ENCODE assay signal across 2 cellular contexts in the genomic region with DNA sequence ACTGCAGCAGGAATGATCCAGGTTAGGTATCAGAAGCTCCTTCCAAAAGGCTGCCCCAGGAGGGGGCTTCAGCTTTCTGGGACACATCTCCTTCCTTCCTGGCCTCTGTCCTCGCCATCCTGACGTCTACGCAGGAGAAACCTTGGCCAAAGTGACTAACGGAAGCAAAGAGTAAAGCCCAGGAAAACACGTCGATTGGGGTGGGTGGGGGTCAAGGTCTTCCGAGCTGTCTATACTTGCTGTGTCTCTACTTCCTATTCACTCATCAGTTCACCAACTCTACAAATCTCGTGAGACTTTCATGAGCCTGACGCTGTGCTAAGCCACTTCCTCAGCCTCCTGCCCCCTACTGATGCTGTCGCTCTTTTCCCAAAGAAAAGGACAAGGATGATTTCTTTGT.
TF ChIP-seq lines count a peak whose summit lies in the region.

No MANE protein-coding gene starts in this region.

TF ChIP-seq in SK-N-SH, 30 proteins besides CTCF, POLR2A, EP300 and RAD21 (continued from another document):
- TF ChIP-seq REST (IDR thresholded peaks at IDR 0.05; ENCODE audit: low read depth, low read length) (no peak), CHD2 (IDR thresholded peaks at IDR 0.05; ENCODE audit: low read length, partially characterized antibody) (no peak)

TF ChIP-seq in SK-N-SH treated with all-trans-retinoic acid at 6 μM for 48 hours, 23 proteins besides CTCF, POLR2A, EP300 and RAD21 (continued from another document):
- TF ChIP-seq TSHZ2 (CRISPR knock-in tag; IDR thresholded peaks at IDR 0.05) (no peak), ZFP3 (CRISPR knock-in tag; IDR thresholded peaks at IDR 0.05) (no peak), ARNTL (CRISPR knock-in tag; IDR thresholded peaks at IDR 0.05; ENCODE audit: borderline replicate concordance, low read depth) (no peak), RARB (CRISPR knock-in tag; IDR thresholded peaks at IDR 0.05) (no peak), SNAI2 (CRISPR knock-in tag; IDR thresholded peaks at IDR 0.05) (no peak), CSDC2 (CRISPR knock-in tag; IDR thresholded peaks at IDR 0.05) (no peak), TOX (CRISPR knock-in tag; IDR thresholded peaks at IDR 0.05; ENCODE audit: borderline replicate concordance) (no peak), TCF4 (CRISPR knock-in tag; IDR thresholded peaks at IDR 0.05; ENCODE audit: borderline replicate concordance) (no peak), CREB5 (CRISPR knock-in tag; IDR thresholded peaks at IDR 0.05; ENCODE audit: low read depth) (no peak), BACH2 (CRISPR knock-in tag; IDR thresholded peaks at IDR 0.05; ENCODE audit: borderline replicate concordance) (no peak), PPARA (CRISPR knock-in tag; IDR thresholded peaks at IDR 0.05; ENCODE audit: borderline replicate concordance) (no peak)
